ENCODE assay signal across 19 cellular contexts in the genomic region with DNA sequence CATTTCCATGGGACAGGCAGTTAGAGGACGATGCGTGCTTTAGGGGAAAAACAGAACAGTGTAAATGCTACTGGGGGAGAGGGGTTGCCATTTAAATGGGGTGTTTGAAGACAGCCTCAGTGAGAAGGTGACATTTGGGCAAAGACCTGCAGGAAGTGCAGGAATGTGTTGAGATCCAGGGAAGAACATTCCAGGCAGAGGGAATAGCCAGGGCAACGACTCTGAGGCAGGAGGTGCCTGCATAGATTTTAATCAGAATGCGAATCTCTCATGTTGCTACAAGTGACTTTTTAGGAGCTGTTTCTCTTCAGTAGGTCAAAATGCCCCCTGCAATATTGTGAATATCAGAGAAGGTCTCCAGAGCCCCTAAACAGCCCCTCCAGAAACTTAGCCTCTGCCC. TPM values are rescaled to one million over a fixed set of nuclear protein-coding genes. Genes with fewer than 3 reads are reported as not detected.
DNase-seq lines count a peak whose midpoint lies in the region; ATAC-seq, FAIRE-seq and TF ChIP-seq lines count a peak whose summit lies in the region.
"Had no signal": no experiment of that assay in that cellular context is flagged by ENCODE, and none has a peak within 500 bp of the region (broad histone marks: within the 10 kb centered on the region; RNA-seq: fewer than 3 reads in every experiment).

No MANE protein-coding gene starts in this region.

- H3K9ac ChIP-seq in K562 (ENCODE audit: insufficient read depth in 1 of 2, low read depth in 2 of 2, low read length in 2 of 2) = no peak overlapping the region

- no peak overlapping the region for H3K27ac ChIP-seq in GM23338 (ENCODE audit: low read depth)
- H3K27ac ChIP-seq in K562 (ENCODE audit: extremely low read depth, low read depth, low read length) = no peak overlapping the region
- H3K27ac ChIP-seq in right lobe of liver = peak overlapping the region in 2 of 3 donors; percentile 46 to 65
- H3K27ac ChIP-seq: C4-2B had no signal

- intact Hi-C loops in K562 (cut with micrococcal nuclease) = no loop called here
- intact Hi-C loops in right lobe of liver (cut with DNase I) = no loop called here
- intact Hi-C loops in left cardiac atrium (cut with DNase I) = no loop called here

- H3K27me3 ChIP-seq in GM23338 (ENCODE audit: insufficient read depth) = no peaks in the 10 kb centered on the region
- H3K27me3 ChIP-seq in K562 (ENCODE audit: control insufficient read depth in 2 of 2, insufficient read depth in 2 of 2, low read length in 2 of 2) = no peaks in the 10 kb centered on the region
- no peaks in the 10 kb centered on the region for H3K27me3 ChIP-seq in right lobe of liver

- H3K4me1 ChIP-seq in GM23338 (ENCODE audit: insufficient read depth) (peaks cover 10% of the 10 kb centered on the region), K562 (replicated peaks in 1 of 2; ENCODE audit: control insufficient read depth in 2 of 2, insufficient read depth in 2 of 2, low read length in 2 of 2) (peaks cover 41 to 47% of the 10 kb centered on the region in 2 experiments), right lobe of liver (peaks cover 0 to 44% (median 19%) of the 10 kb centered on the region in 4 donors)

- H4K20me1 ChIP-seq in GM23338 (replicated peaks; ENCODE audit: insufficient read depth) (no peaks in the 10 kb centered on the region), K562 (replicated peaks; ENCODE audit: control insufficient read depth, insufficient read depth, low read length) (no peaks in the 10 kb centered on the region)

- WGBS in K562 (ENCODE audit: insufficient coverage, low coverage, missing lambda C conversion rate) = 67% methylated on average over 4 of the region's 4 CpGs
- WGBS in right lobe of liver (ENCODE audit: insufficient coverage, low coverage, low lambda C conversion rate, missing lambda C conversion rate) = 71% methylated on average over 4 of the region's 4 CpGs

- CTCF ChIA-PET in K562 (lab: Yijun Ruan, JAX; ENCODE audit: low intra/inter-chr PET ratio) = interaction anchor here (1.2 kb wide), 1 partner anchor 35 kb away, joined by 3 read pairs; no protein-coding TSS in a partner anchor

- no peak overlapping the region for H3K4me3 ChIP-seq in GM23338
- no peak overlapping the region for H3K4me3 ChIP-seq in K562
- H3K4me3 ChIP-seq in right lobe of liver = no peak overlapping the region

- H3K79me2 ChIP-seq in GM23338 (replicated peaks; ENCODE audit: insufficient read depth) (no peaks in the 10 kb centered on the region), K562 (ENCODE audit: control insufficient read depth, insufficient read depth, low read length) (peaks cover 4% of the 10 kb centered on the region; the same call in 2 of the 3 replicates)

- no peak for TF ChIP-seq EP300 in K562 (IDR thresholded peaks at IDR 0.05; ENCODE audit: low read length)

- FAIRE-seq in K562 (lab: Jason Lieb, UNC) = no peak
- FAIRE-seq: D721Med, GM12892, GM18507 had no signal

- POLR2A ChIA-PET in K562 (lab: Yijun Ruan, JAX) = no interaction called here

- H3K9me2 ChIP-seq in GM23338 (ENCODE audit: insufficient read depth) = no peaks in the 10 kb centered on the region

- H3K9me3 Mint-ChIP-seq in GM23338 = no peaks in the 10 kb centered on the region
- H3K9me3 Mint-ChIP-seq: CD4-positive, alpha-beta T cell; H9 had no signal

- ATAC-seq in GM23338 = no peak
- no peak for ATAC-seq in K562
- no peak for ATAC-seq in right lobe of liver
- ATAC-seq in left cardiac atrium = no peak

- H3K4me1 Mint-ChIP-seq in GM23338 = peaks cover 9% of the 10 kb centered on the region

- H3K4me2 ChIP-seq in GM23338 (no peak overlapping the region), K562 (ENCODE audit: insufficient read depth, low read length) (no peak overlapping the region)

- BruUV-seq in K562 (replicated peaks; lab: Mats Ljungman, UMichigan) = no TSS peak

- no peaks in the 10 kb centered on the region for H3K9me1 ChIP-seq in K562 (ENCODE audit: control insufficient read depth, insufficient read depth, low read length)

- H3K9me3 ChIP-seq in K562 (replicated peaks; ENCODE audit: control insufficient read depth, insufficient read depth, low read depth, low read length) (no peaks in the 10 kb centered on the region), right lobe of liver (no peaks in the 10 kb centered on the region)
- H3K9me3 ChIP-seq: Caco-2 had no signal

- H3K27me3 Mint-ChIP-seq in GM23338 (ENCODE audit: insufficient read depth, low read depth, poor library complexity) = peaks cover 2% of the 10 kb centered on the region
- H3K27me3 Mint-ChIP-seq: B cell had no signal

- peak overlapping the region; percentile 78 for H2AFZ ChIP-seq in GM23338
- H2AFZ ChIP-seq in K562 (ENCODE audit: low read depth, low read length) = 0 out of 2 replicates have a peak overlapping the region, but pooled peaks have one; percentile 2

- no peak for TF ChIP-seq CTCF in GM23338 (conservative IDR thresholded peaks at IDR 0.05; ENCODE audit: low read depth in 2 of 2)
- TF ChIP-seq CTCF in K562 (IDR thresholded peaks at IDR 0.05 in 2 of 3, conservative IDR thresholded peaks at IDR 0.05 in 1 of 3; ENCODE audit: insufficient read depth in 2 of 3, low read depth in 1 of 3, low read length in 3 of 3) = no peak
- TF ChIP-seq CTCF in right lobe of liver (IDR thresholded peaks at IDR 0.05) = no peak

- DNase-seq in GM23338 (ENCODE audit: low spot score) = no peak
- no peak for DNase-seq in K562 (ENCODE audit: extremely low read depth in 1 of 4, low spot score in 3 of 4)
- DNase-seq in right lobe of liver = no peak
- no peak for DNase-seq in stimulated activated CD4-positive, alpha-beta T cell treated with anti-CD3 and anti-CD28 coated beads, Interleukin-4, amount 100 ng/mL, for 24 hours
- no peak for DNase-seq in left cardiac atrium
- no peak for DNase-seq in NCI-H2081 treated with DMSO at 0.1 percent for 48 hours (lab: John Stamatoyannopoulos, UW)
- DNase-seq in glomerular visceral epithelial cell (ENCODE audit: extremely low spot score) = no peak
- DNase-seq: Caco-2; CD4-positive, alpha-beta T cell; DMS153; DMS79; GDM1; GOT3; H9 had no signal

- TF ChIP-seq POLR2A in K562 (conservative IDR thresholded peaks at IDR 0.05) (no peak), right lobe of liver (IDR thresholded peaks at IDR 0.05) (no peak)

- no peak for TF ChIP-seq RAD21 in K562 (CRISPR knock-in tag; conservative IDR thresholded peaks at IDR 0.05 in 1 of 2, IDR thresholded peaks at IDR 0.05 in 1 of 2)

- no peaks in the 10 kb centered on the region; the same call in 2 of the 3 replicates for H3K36me3 Mint-ChIP-seq in GM23338 (ENCODE audit: low read depth)

- H3F3A ChIP-seq in GM23338 (replicated peaks; ENCODE audit: low read depth) = no peaks in the 10 kb centered on the region

- no peak overlapping the region for H3K27ac Mint-ChIP-seq in GM23338
- H3K27ac Mint-ChIP-seq: B cell; CD4-positive, alpha-beta T cell; H9 had no signal

- no peaks in the 10 kb centered on the region for H3K36me3 ChIP-seq in GM23338 (ENCODE audit: insufficient read depth)
- no peaks in the 10 kb centered on the region for H3K36me3 ChIP-seq in K562 (ENCODE audit: control insufficient read depth, insufficient read depth, low read length)
- H3K36me3 ChIP-seq in right lobe of liver = no peaks in the 10 kb centered on the region

- in situ Hi-C loops in K562 (cut with MboI) = no loop called here

- no peak overlapping the region for H3K4me3 Mint-ChIP-seq in GM23338
- H3K4me3 Mint-ChIP-seq: B cell; CD4-positive, alpha-beta T cell; H9 had no signal

RNA-seq across cellular contexts. Expression of a gene that starts 7.6 kb away (rescaled TPM):
- total RNA-seq in GM23338 (2014; rRNA removed; shearing (Covaris generic)) = 49.3 and 62.5 TPM in 2 replicates
- polyA plus RNA-seq in GM23338 (2016; fragmentation: Nextera tagmentation; extraction: Ambion mirVana) (31.0 TPM in 2 replicates), K562 (2011; rRNA removed) (81.9 and 168 TPM in 2 replicates), K562 (2014; fragmentation: Illumina TruSeq; extraction: Trizol) (143 and 152 TPM in 2 replicates), K562 (2014; fragmentation: Nextera tagmentation; extraction: Ambion mirVana) (1 to 10 TPM in 1 of 2 experiments, under 1 TPM in 1; 0.56 to 4.7 TPM), K562 (2014; rRNA removed) (79.2 and 92.6 TPM in 2 replicates)
- total RNA-seq in K562 (2011; cell fraction: chromatin; rRNA removed; ENCODE audit: low replicate concordance) = 238 and 543 TPM in 2 replicates
- total RNA-seq in K562 (2011; cell fraction: nucleolus; rRNA removed) = 351 and 425 TPM in 2 replicates
- 354 and 357 TPM in 2 replicates for total RNA-seq in K562 (2011; cell fraction: nucleoplasm; rRNA removed)
- total RNA-seq in K562 (2014; rRNA removed) (52.8 and 83.0 TPM in 2 replicates), K562 (2014; rRNA removed; fragmentation: Illumina TruSeq; extraction: Trizol) (30.9 and 38.4 TPM in 2 replicates), K562 (2015; rRNA removed; fragmentation: Illumina TruSeq; extraction: Trizol) (36.0 and 38.7 TPM in 2 replicates), K562 (2021) (148 and 157 TPM in 2 replicates), right lobe of liver (100 to 1,000 TPM; 128 to 359 (median 214) TPM), left cardiac atrium (10 to 100 TPM; 26.2 to 31.3 TPM)
- 161 and 163 TPM in 2 replicates for polyA plus RNA-seq in K562 (2011; cell fraction: cytosol; rRNA removed)
- polyA plus RNA-seq in K562 (2011; cell fraction: nucleus; rRNA removed) = 435 and 491 TPM in 2 replicates
- 87.6 and 124 TPM in 2 replicates for polyA plus RNA-seq in K562 (2012)
- 83.0 and 106 TPM in 2 replicates for polyA minus RNA-seq in K562 (2011; rRNA and poly(A)+ RNA removed)
- 90.2 and 100 TPM in 2 replicates for polyA minus RNA-seq in K562 (2011; cell fraction: cytosol; rRNA and poly(A)+ RNA removed)
- polyA minus RNA-seq in K562 (2011; cell fraction: nucleus; rRNA and poly(A)+ RNA removed) = 82.3 and 143 TPM in 2 replicates

RNA-seq across cellular contexts. Expression of a gene that starts 43.2 kb away (rescaled TPM):
- 665 and 754 TPM in 2 replicates for total RNA-seq in GM23338 (2014; rRNA removed; shearing (Covaris generic))
- polyA plus RNA-seq in GM23338 (2016; fragmentation: Nextera tagmentation; extraction: Ambion mirVana) = 511 and 519 TPM in 2 replicates
- 193 and 317 TPM in 2 replicates for total RNA-seq in K562 (2011; cell fraction: chromatin; rRNA removed; ENCODE audit: low replicate concordance)
- total RNA-seq in K562 (2011; cell fraction: nucleolus; rRNA removed) = 188 and 214 TPM in 2 replicates
- total RNA-seq in K562 (2011; cell fraction: nucleoplasm; rRNA removed) = 283 and 301 TPM in 2 replicates
- 717 and 744 TPM in 2 replicates for total RNA-seq in K562 (2014; rRNA removed)
- 771 and 813 TPM in 2 replicates for total RNA-seq in K562 (2014; rRNA removed; fragmentation: Illumina TruSeq; extraction: Trizol)
- total RNA-seq in K562 (2015; rRNA removed; fragmentation: Illumina TruSeq; extraction: Trizol) = 795 and 812 TPM in 2 replicates
- 697 and 765 TPM in 2 replicates for total RNA-seq in K562 (2021)
- polyA plus RNA-seq in K562 (2011; rRNA removed) = 1,118 and 1,197 TPM in 2 replicates
- 514 and 899 TPM in 2 replicates for polyA plus RNA-seq in K562 (2011; cell fraction: cytosol; rRNA removed)
- 518 and 627 TPM in 2 replicates for polyA plus RNA-seq in K562 (2011; cell fraction: nucleus; rRNA removed)
- 1,269 and 1,358 TPM in 2 replicates for polyA plus RNA-seq in K562 (2012)
- 825 and 860 TPM in 2 replicates for polyA plus RNA-seq in K562 (2014; fragmentation: Illumina TruSeq; extraction: Trizol)
- polyA plus RNA-seq in K562 (2014; fragmentation: Nextera tagmentation; extraction: Ambion mirVana) = 1,000 to 10,000 TPM in 1 of 2 experiments, 100 to 1,000 TPM in 1; 927 to 1,153 TPM
- 533 and 624 TPM in 2 replicates for polyA plus RNA-seq in K562 (2014; rRNA removed)
- polyA minus RNA-seq in K562 (2011; rRNA and poly(A)+ RNA removed) = 765 and 975 TPM in 2 replicates
- 543 and 602 TPM in 2 replicates for polyA minus RNA-seq in K562 (2011; cell fraction: cytosol; rRNA and poly(A)+ RNA removed)
- polyA minus RNA-seq in K562 (2011; cell fraction: nucleus; rRNA and poly(A)+ RNA removed) = 77.0 and 177 TPM in 2 replicates
- 1,000 to 10,000 TPM in 1 of 6 experiments, 100 to 1,000 TPM in 5; 390 to 1,023 (median 604) TPM for total RNA-seq in right lobe of liver
- total RNA-seq in left cardiac atrium = 1,000 to 10,000 TPM in 1 of 2 donors, 100 to 1,000 TPM in 1; 977 to 1,049 TPM

Comparison
In these comparisons a context has a peak if more than half of its experiments do, and no peak if none do; other contexts are left out.
1. H3K27ac ChIP-seq: peak in right lobe of liver (2 of 3); none in GM23338 (single experiment) and K562 (single experiment).